Comparison of ENCODE assay signal across 10 cellular contexts in the genomic region with DNA sequence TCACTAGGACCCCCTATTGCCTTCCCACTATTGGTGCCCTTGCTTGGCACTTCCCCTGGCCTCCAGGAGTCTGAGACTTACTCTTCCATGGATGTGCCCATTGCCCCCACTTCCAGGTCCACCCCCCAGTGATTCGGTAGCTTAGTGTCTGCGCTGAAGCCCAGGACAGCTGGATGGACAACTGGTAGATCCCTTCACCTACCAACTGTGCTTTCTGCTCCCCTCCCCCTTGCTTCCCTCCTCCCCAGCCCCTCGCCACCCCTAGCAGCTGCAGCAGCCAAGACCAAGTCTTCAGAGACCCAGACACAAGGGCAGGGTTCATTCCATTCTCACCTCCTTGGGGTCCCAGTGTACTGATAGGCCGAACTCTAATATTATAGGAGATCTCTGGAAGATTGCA. TPM values are rescaled to one million over a fixed set of nuclear protein-coding genes. Genes with fewer than 3 reads are reported as not detected.
DNase-seq lines count a peak whose midpoint lies in the region; ATAC-seq, FAIRE-seq and TF ChIP-seq lines count a peak whose summit lies in the region.
"Had no signal": no experiment of that assay in that cellular context is flagged by ENCODE, and none has a peak within 500 bp of the region (broad histone marks: within the 10 kb centered on the region; RNA-seq: fewer than 3 reads in every experiment).

No MANE protein-coding gene starts in this region.

- TF ChIP-seq EP300 in K562 (IDR thresholded peaks at IDR 0.05; ENCODE audit: low read length) (no peak), HepG2 (IDR thresholded peaks at IDR 0.05; ENCODE audit: low read depth in 2 of 2, low read length in 2 of 2) (no peak), HepG2 (CRISPR knock-in tag; IDR thresholded peaks at IDR 0.05; ENCODE audit: borderline replicate concordance) (no peak)

- TF ChIP-seq CTCF in HFF-Myc (IDR thresholded peaks at IDR 0.05; ENCODE audit: low read depth, low read length, missing control alignments) = no peak
- TF ChIP-seq CTCF in K562 (IDR thresholded peaks at IDR 0.05 in 2 of 3, conservative IDR thresholded peaks at IDR 0.05 in 1 of 3; ENCODE audit: insufficient read depth in 2 of 3, low read depth in 1 of 3, low read length in 3 of 3) = no peak
- TF ChIP-seq CTCF in HepG2 (CRISPR knock-in tag; IDR thresholded peaks at IDR 0.05) = no peak

- ATAC-seq in K562 (no peak), HepG2 (no peak), HG03039 (IDR thresholded peaks at IDR 0.05; ENCODE audit: unreplicated experiment) (no peak)

- WGBS in K562 (ENCODE audit: insufficient coverage, low coverage, missing lambda C conversion rate) = 89% methylated on average over 4 of the region's 4 CpGs
- WGBS in HepG2 (ENCODE audit: low lambda C conversion rate) = 90% methylated on average over 3 of the region's 4 CpGs

- H4K20me1 ChIP-seq in K562 (replicated peaks; ENCODE audit: control insufficient read depth, insufficient read depth, low read length) (peaks cover 28% of the 10 kb centered on the region), HepG2 (ENCODE audit: insufficient read depth, low read length) (no peaks in the 10 kb centered on the region)

- intact Hi-C loops in K562 (cut with micrococcal nuclease) = loop anchor here (10.0 kb wide), 1 partner anchor 187 kb away; a partner anchor contains a TSS
- intact Hi-C loops in HepG2 (cut with micrococcal nuclease; ENCODE audit: unreplicated experiment) = no loop called here

- POLR2A ChIA-PET in K562 (lab: Yijun Ruan, JAX) = interaction anchor here (0.6 to 8.5 kb wide), 4 partner anchors 7 to 55 kb away, joined by 3 to 164 read pairs (median 33); no protein-coding TSS in a partner anchor
- POLR2A ChIA-PET in HepG2 (lab: Yijun Ruan, JAX) = interaction anchor here (0.6 to 4.8 kb wide), 4 partner anchors 7 to 39 kb away, joined by 3 to 108 read pairs (median 35); a partner anchor contains a TSS

- H3K36me3 ChIP-seq in K562 (ENCODE audit: control insufficient read depth, insufficient read depth, low read length) (peaks cover 27% of the 10 kb centered on the region; the same call in 2 of the 3 replicates), HepG2 (replicated peaks in 1 of 2; ENCODE audit: control insufficient read depth in 1 of 2, insufficient read depth in 2 of 2, low read length in 2 of 2) (peaks cover 1 to 12% of the 10 kb centered on the region in 2 experiments; a peak in 4 of 5 replicates), stomach smooth muscle (ENCODE audit: control insufficient read depth in 2 of 2, insufficient read depth in 2 of 2, low read length in 2 of 2) (peaks cover 0 to 5% of the 10 kb centered on the region in 2 donors)

- peaks cover 98% of the 10 kb centered on the region for H3K79me2 ChIP-seq in K562 (ENCODE audit: control insufficient read depth, insufficient read depth, low read length)
- H3K79me2 ChIP-seq in HepG2 (ENCODE audit: insufficient read depth, low read length) = peaks cover 94% of the 10 kb centered on the region

- in situ Hi-C loops in K562 (cut with MboI) = no loop called here
- in situ Hi-C loops in HepG2 (cut with HindIII; ENCODE audit: extremely low pct_ligation_motif_present, low pct_unique_long_range_greater_than_20kb) = no loop called here

- H3K4me1 ChIP-seq in K562 (replicated peaks in 1 of 2; ENCODE audit: control insufficient read depth in 2 of 2, insufficient read depth in 2 of 2, low read length in 2 of 2) (peaks cover 74 to 84% of the 10 kb centered on the region in 2 experiments), HepG2 (ENCODE audit: insufficient read depth, low read length) (peaks cover 100% of the 10 kb centered on the region), stomach smooth muscle (ENCODE audit: control insufficient read depth, insufficient read depth, low read length) (peaks cover 89% of the 10 kb centered on the region)

- H3K27me3 ChIP-seq in K562 (ENCODE audit: control insufficient read depth in 2 of 2, insufficient read depth in 2 of 2, low read length in 2 of 2) (no peaks in the 10 kb centered on the region), HepG2 (ENCODE audit: control insufficient read depth in 1 of 2, insufficient read depth in 2 of 2, low read length in 2 of 2) (no peaks in the 10 kb centered on the region; a peak in 1 of 5 replicates), stomach smooth muscle (ENCODE audit: control insufficient read depth in 1 of 2, insufficient read depth in 2 of 2, low read length in 2 of 2) (no peaks in the 10 kb centered on the region)

- H3K27ac ChIP-seq in K562 (ENCODE audit: extremely low read depth, low read depth, low read length) = peak overlapping the region; percentile 99
- H3K27ac ChIP-seq in HepG2 (ENCODE audit: extremely low read length, insufficient read depth, low read length) = peak overlapping the region; percentile 96
- peak overlapping the region; percentile 98 for H3K27ac ChIP-seq in stomach smooth muscle (ENCODE audit: low read length)

- H2AFZ ChIP-seq in K562 (ENCODE audit: low read depth, low read length) = no peak overlapping the region
- H2AFZ ChIP-seq in HepG2 (ENCODE audit: low read length) = no peak overlapping the region

- H3K9me1 ChIP-seq in K562 (ENCODE audit: control insufficient read depth, insufficient read depth, low read length) = no peaks in the 10 kb centered on the region

- H3K9ac ChIP-seq in K562 (ENCODE audit: insufficient read depth in 1 of 2, low read depth in 2 of 2, low read length in 2 of 2) (peak overlapping the region; percentile 10 to 77; a peak in 2 of 4 replicates), HepG2 (ENCODE audit: insufficient read depth, low read depth, low read length) (0 out of 2 replicates have a peak overlapping the region, but pooled peaks have one; percentile 10), stomach smooth muscle (ENCODE audit: low read length in 2 of 2) (peak overlapping the region; percentile 20 to 55)

- CTCF ChIA-PET in K562 (lab: Yijun Ruan, JAX; ENCODE audit: low intra/inter-chr PET ratio) (no interaction called here), HepG2 (lab: Yijun Ruan, JAX; ENCODE audit: low intra/inter-chr PET ratio, low total read pairs) (no interaction called here)

- BruUV-seq in K562 (replicated peaks; lab: Mats Ljungman, UMichigan) = no TSS peak
- no TSS peak for BruUV-seq in HepG2 (replicated peaks; lab: Mats Ljungman, UMichigan)

- DNase-seq in HFF-Myc (ENCODE audit: extremely low read depth, low read depth) (no peak), K562 (ENCODE audit: extremely low read depth in 1 of 4, low spot score in 3 of 4) (no peak), HepG2 (ENCODE audit: low spot score) (no peak), retina (no peak), NCI-H2081 (lab: John Stamatoyannopoulos, UW) (no peak), GM12891 (ENCODE audit: insufficient read length, low spot score) (no peak)
- DNase-seq: activated CD4-positive, alpha-beta T cell treated with anti-CD3 and anti-CD28 coated beads, Interleukin-2, amount 50 U/mL, for 4 hours; amygdala had no signal

- FAIRE-seq in K562 (lab: Jason Lieb, UNC) (no peak), HepG2 (lab: Jason Lieb, UNC) (no peak), GM12891 (lab: Jason Lieb, UNC) (no peak)

- H3K4me3 ChIP-seq in HFF-Myc (replicated peaks; ENCODE audit: low read depth, low read length) (peak overlapping the region; percentile 100), K562 (no peak overlapping the region), HepG2 (replicated peaks in 1 of 3; ENCODE audit: insufficient read depth in 1 of 3, low read depth in 2 of 3, low read length in 3 of 3) (peak overlapping the region in 1 of 3 experiments; percentile 16; a peak in 1 of 6 replicates), stomach smooth muscle (ENCODE audit: low read length in 2 of 2) (peak overlapping the region; percentile 59 to 74)

- H3K4me2 ChIP-seq in K562 (ENCODE audit: insufficient read depth, low read length) (peak overlapping the region; percentile 85), HepG2 (ENCODE audit: low read depth, low read length) (peak overlapping the region; percentile 93)

- TF ChIP-seq POLR2A in K562 (conservative IDR thresholded peaks at IDR 0.05) (no peak), HepG2 (IDR thresholded peaks at IDR 0.05; ENCODE audit: insufficient read depth in 1 of 2, low read depth in 2 of 2, low read length in 2 of 2) (no peak), GM12891 (IDR thresholded peaks at IDR 0.05; ENCODE audit: low read depth, low read length) (no peak)

- H3K9me3 ChIP-seq in K562 (replicated peaks; ENCODE audit: control insufficient read depth, insufficient read depth, low read depth, low read length) (no peaks in the 10 kb centered on the region), HepG2 (ENCODE audit: low read length) (no peaks in the 10 kb centered on the region), stomach smooth muscle (ENCODE audit: control insufficient read depth in 2 of 2, low read length in 2 of 2) (no peaks in the 10 kb centered on the region)

- no peak for TF ChIP-seq RAD21 in K562 (CRISPR knock-in tag; conservative IDR thresholded peaks at IDR 0.05 in 1 of 2, IDR thresholded peaks at IDR 0.05 in 1 of 2)
- TF ChIP-seq RAD21 in HepG2 (CRISPR knock-in tag; IDR thresholded peaks at IDR 0.05) = no peak

RNA-seq across cellular contexts. Expression of a gene that starts 6.9 kb away (rescaled TPM):
- total RNA-seq in K562 (2011; cell fraction: chromatin; rRNA removed; ENCODE audit: low replicate concordance) = 84.8 and 209 TPM in 2 replicates
- 154 and 172 TPM in 2 replicates for total RNA-seq in K562 (2011; cell fraction: nucleolus; rRNA removed)
- 95.4 and 117 TPM in 2 replicates for total RNA-seq in K562 (2011; cell fraction: nucleoplasm; rRNA removed)
- total RNA-seq in K562 (2014; rRNA removed) (250 and 267 TPM in 2 replicates), K562 (2014; rRNA removed; fragmentation: Illumina TruSeq; extraction: Trizol) (41.3 and 44.0 TPM in 2 replicates), K562 (2015; rRNA removed; fragmentation: Illumina TruSeq; extraction: Trizol) (89.1 and 97.7 TPM in 2 replicates), K562 (2021) (347 and 354 TPM in 2 replicates), HepG2 (2016; rRNA removed; fragmentation: Illumina TruSeq; extraction: Trizol) (190 and 225 TPM in 2 replicates)
- polyA plus RNA-seq in K562 (2011; rRNA removed) (88.2 and 129 TPM in 2 replicates), K562 (2014; fragmentation: Illumina TruSeq; extraction: Trizol) (77.1 and 104 TPM in 2 replicates), K562 (2014; fragmentation: Nextera tagmentation; extraction: Ambion mirVana) (1 to 10 TPM in 1 of 2 experiments, under 1 TPM in 1; 1.00 to 4.5 TPM), K562 (2014; rRNA removed) (123 and 166 TPM in 2 replicates), HepG2 (2011; rRNA removed) (107 and 110 TPM in 2 replicates)
- 116 and 274 TPM in 2 replicates for polyA plus RNA-seq in K562 (2011; cell fraction: cytosol; rRNA removed)
- polyA plus RNA-seq in K562 (2011; cell fraction: nucleus; rRNA removed) = 154 and 164 TPM in 2 replicates
- 193 TPM in 2 replicates for polyA plus RNA-seq in K562 (2012)
- polyA minus RNA-seq in K562 (2011; rRNA and poly(A)+ RNA removed) = 104 and 109 TPM in 2 replicates
- polyA minus RNA-seq in K562 (2011; cell fraction: cytosol; rRNA and poly(A)+ RNA removed) = 151 and 176 TPM in 2 replicates
- 47.4 and 69.6 TPM in 2 replicates for polyA minus RNA-seq in K562 (2011; cell fraction: nucleus; rRNA and poly(A)+ RNA removed)
- 16.7 and 20.3 TPM in 2 replicates for total RNA-seq in HepG2 (2016; cell fraction: cytosol; rRNA removed; fragmentation: Illumina TruSeq; extraction: Trizol; ENCODE audit: low read depth)
- 150 and 214 TPM in 2 replicates for total RNA-seq in HepG2 (2016; cell fraction: insoluble cytoplasmic fraction; rRNA removed; fragmentation: Illumina TruSeq; extraction: Trizol)
- 22.8 and 26.6 TPM in 2 replicates for total RNA-seq in HepG2 (2016; cell fraction: membrane; rRNA removed; fragmentation: Illumina TruSeq; extraction: Trizol)
- 106 and 117 TPM in 2 replicates for total RNA-seq in HepG2 (2016; cell fraction: nucleus; rRNA removed; fragmentation: Illumina TruSeq; extraction: Trizol)
- polyA plus RNA-seq in HepG2 (2011; cell fraction: cytosol; rRNA removed) = 79.6 and 122 TPM in 2 replicates
- polyA plus RNA-seq in HepG2 (2011; cell fraction: nucleus; rRNA removed) = 236 and 366 TPM in 2 replicates
- polyA plus RNA-seq in HepG2 (2012) = 86.7 and 101 TPM in 2 replicates
- 11.1 and 13.2 TPM in 2 replicates for polyA plus RNA-seq in HepG2 (2016; cell fraction: cytosol; fragmentation: Illumina TruSeq; extraction: Trizol; ENCODE audit: low read depth)
- polyA plus RNA-seq in HepG2 (2016; cell fraction: insoluble cytoplasmic fraction; fragmentation: Illumina TruSeq; extraction: Trizol; ENCODE audit: low read depth) = 143 and 179 TPM in 2 replicates
- polyA plus RNA-seq in HepG2 (2016; cell fraction: membrane; fragmentation: Illumina TruSeq; extraction: Trizol; ENCODE audit: low read depth) = 12.6 and 16.9 TPM in 2 replicates
- polyA plus RNA-seq in HepG2 (2016; cell fraction: nucleus; fragmentation: Illumina TruSeq; extraction: Trizol; ENCODE audit: insufficient read depth, low read depth) = 177 and 182 TPM in 2 replicates
- polyA minus RNA-seq in HepG2 (2011; rRNA and poly(A)+ RNA removed; ENCODE audit: low replicate concordance) = 159 and 307 TPM in 2 replicates
- polyA minus RNA-seq in HepG2 (2011; cell fraction: cytosol; rRNA and poly(A)+ RNA removed) = 120 and 130 TPM in 2 replicates
- 67.7 and 70.4 TPM in 2 replicates for polyA minus RNA-seq in HepG2 (2011; cell fraction: nucleus; rRNA and poly(A)+ RNA removed)
- 70.7 TPM for polyA plus RNA-seq in GM12891 (2012; ENCODE audit: low read depth, missing spikeins)

RNA-seq across cellular contexts. Expression of a gene that starts 31.9 kb away (rescaled TPM):
- total RNA-seq in K562 (2011; cell fraction: chromatin; rRNA removed; ENCODE audit: low replicate concordance) = 2.6 and 4.3 TPM in 2 replicates
- 3.5 and 4.1 TPM in 2 replicates for total RNA-seq in K562 (2011; cell fraction: nucleolus; rRNA removed)
- total RNA-seq in K562 (2011; cell fraction: nucleoplasm; rRNA removed) = 3.1 and 4.4 TPM in 2 replicates
- total RNA-seq in K562 (2014; rRNA removed) = 0.45 and 0.49 TPM in 2 replicates
- total RNA-seq in K562 (2014; rRNA removed; fragmentation: Illumina TruSeq; extraction: Trizol) = 0.38 and 0.40 TPM in 2 replicates
- total RNA-seq in K562 (2015; rRNA removed; fragmentation: Illumina TruSeq; extraction: Trizol) = 0.40 and 0.72 TPM in 2 replicates
- total RNA-seq in K562 (2021) = 1.4 and 1.9 TPM in 2 replicates
- 1.7 and 3.2 TPM in 2 replicates for polyA plus RNA-seq in K562 (2011; rRNA removed)
- 2.0 and 2.8 TPM in 2 replicates for polyA plus RNA-seq in K562 (2011; cell fraction: cytosol; rRNA removed)
- polyA plus RNA-seq in K562 (2011; cell fraction: nucleus; rRNA removed) = 15.5 and 18.8 TPM in 2 replicates
- 0.77 and 2.6 TPM in 2 replicates for polyA plus RNA-seq in K562 (2012)
- 0.79 and 1.1 TPM in 2 replicates for polyA plus RNA-seq in K562 (2014; fragmentation: Illumina TruSeq; extraction: Trizol)
- polyA plus RNA-seq in K562 (2014; fragmentation: Nextera tagmentation; extraction: Ambion mirVana) = under 1 TPM; 0.04 to 0.06 TPM
- 1.0 and 1.5 TPM in 2 replicates for polyA plus RNA-seq in K562 (2014; rRNA removed)
- 0.53 and 0.96 TPM in 2 replicates for polyA minus RNA-seq in K562 (2011; rRNA and poly(A)+ RNA removed)
- 1.7 and 2.1 TPM in 2 replicates for polyA minus RNA-seq in K562 (2011; cell fraction: cytosol; rRNA and poly(A)+ RNA removed)
- polyA minus RNA-seq in K562 (2011; cell fraction: nucleus; rRNA and poly(A)+ RNA removed) = 1.3 and 2.0 TPM in 2 replicates
- total RNA-seq in HepG2 (2016; rRNA removed; fragmentation: Illumina TruSeq; extraction: Trizol) = 0.09 TPM in 1 of 2 replicates, not detected in the other
- total RNA-seq in HepG2 (2016; cell fraction: cytosol; rRNA removed; fragmentation: Illumina TruSeq; extraction: Trizol; ENCODE audit: low read depth) = not detected in 2 replicates
- total RNA-seq in HepG2 (2016; cell fraction: insoluble cytoplasmic fraction; rRNA removed; fragmentation: Illumina TruSeq; extraction: Trizol) = 0.15 TPM in 1 of 2 replicates, not detected in the other
- total RNA-seq in HepG2 (2016; cell fraction: membrane; rRNA removed; fragmentation: Illumina TruSeq; extraction: Trizol) = not detected in 2 replicates
- 0.13 TPM in 1 of 2 replicates, not detected in the other for total RNA-seq in HepG2 (2016; cell fraction: nucleus; rRNA removed; fragmentation: Illumina TruSeq; extraction: Trizol)
- 0.14 and 0.20 TPM in 2 replicates for polyA plus RNA-seq in HepG2 (2011; rRNA removed)
- 0.08 and 0.09 TPM in 2 replicates for polyA plus RNA-seq in HepG2 (2011; cell fraction: cytosol; rRNA removed)
- 0.21 and 0.61 TPM in 2 replicates for polyA plus RNA-seq in HepG2 (2011; cell fraction: nucleus; rRNA removed)
- 0.19 and 0.21 TPM in 2 replicates for polyA plus RNA-seq in HepG2 (2012)
- polyA plus RNA-seq in HepG2 (2016; cell fraction: cytosol; fragmentation: Illumina TruSeq; extraction: Trizol; ENCODE audit: low read depth) = not detected in 2 replicates
- polyA plus RNA-seq in HepG2 (2016; cell fraction: insoluble cytoplasmic fraction; fragmentation: Illumina TruSeq; extraction: Trizol; ENCODE audit: low read depth) = 0.45 TPM in 1 of 2 replicates, not detected in the other
- not detected in 2 replicates for polyA plus RNA-seq in HepG2 (2016; cell fraction: membrane; fragmentation: Illumina TruSeq; extraction: Trizol; ENCODE audit: low read depth)
- polyA plus RNA-seq in HepG2 (2016; cell fraction: nucleus; fragmentation: Illumina TruSeq; extraction: Trizol; ENCODE audit: insufficient read depth, low read depth) = 0.15 TPM in 1 of 2 replicates, not detected in the other
- polyA minus RNA-seq in HepG2 (2011; rRNA and poly(A)+ RNA removed; ENCODE audit: low replicate concordance) = 0.88 and 18.6 TPM in 2 replicates
- polyA minus RNA-seq in HepG2 (2011; cell fraction: cytosol; rRNA and poly(A)+ RNA removed) = not detected in 2 replicates
- 0.39 TPM in 1 of 2 replicates, not detected in the other for polyA minus RNA-seq in HepG2 (2011; cell fraction: nucleus; rRNA and poly(A)+ RNA removed)
- 26.3 TPM for polyA plus RNA-seq in GM12891 (2012; ENCODE audit: low read depth, missing spikeins)

RNA-seq across cellular contexts. Expression of a gene that starts 39.2 kb away (rescaled TPM):
- 4.5 and 10.4 TPM in 2 replicates for total RNA-seq in K562 (2011; cell fraction: chromatin; rRNA removed; ENCODE audit: low replicate concordance)
- total RNA-seq in K562 (2011; cell fraction: nucleolus; rRNA removed) = 5.4 and 5.8 TPM in 2 replicates
- total RNA-seq in K562 (2011; cell fraction: nucleoplasm; rRNA removed) = 5.7 and 7.9 TPM in 2 replicates
- total RNA-seq in K562 (2014; rRNA removed) (7.3 and 8.0 TPM in 2 replicates), K562 (2014; rRNA removed; fragmentation: Illumina TruSeq; extraction: Trizol) (4.2 and 4.4 TPM in 2 replicates), K562 (2015; rRNA removed; fragmentation: Illumina TruSeq; extraction: Trizol) (4.7 and 5.1 TPM in 2 replicates), K562 (2021) (13.7 and 14.5 TPM in 2 replicates), HepG2 (2016; rRNA removed; fragmentation: Illumina TruSeq; extraction: Trizol) (7.6 TPM in 2 replicates)
- polyA plus RNA-seq in K562 (2011; rRNA removed) (5.2 and 9.0 TPM in 2 replicates), K562 (2014; fragmentation: Illumina TruSeq; extraction: Trizol) (9.2 and 10.1 TPM in 2 replicates), K562 (2014; fragmentation: Nextera tagmentation; extraction: Ambion mirVana) (under 1 TPM; 0.36 to 0.37 TPM), K562 (2014; rRNA removed) (8.7 and 11.0 TPM in 2 replicates), HepG2 (2011; rRNA removed) (9.0 and 9.1 TPM in 2 replicates)
- polyA plus RNA-seq in K562 (2011; cell fraction: cytosol; rRNA removed) = 11.1 and 12.3 TPM in 2 replicates
- polyA plus RNA-seq in K562 (2011; cell fraction: nucleus; rRNA removed) = 14.4 and 17.6 TPM in 2 replicates
- 3.8 and 8.5 TPM in 2 replicates for polyA plus RNA-seq in K562 (2012)
- 5.8 and 6.9 TPM in 2 replicates for polyA minus RNA-seq in K562 (2011; rRNA and poly(A)+ RNA removed)
- polyA minus RNA-seq in K562 (2011; cell fraction: cytosol; rRNA and poly(A)+ RNA removed) = 10.8 and 15.0 TPM in 2 replicates
- 2.6 and 5.0 TPM in 2 replicates for polyA minus RNA-seq in K562 (2011; cell fraction: nucleus; rRNA and poly(A)+ RNA removed)
- total RNA-seq in HepG2 (2016; cell fraction: cytosol; rRNA removed; fragmentation: Illumina TruSeq; extraction: Trizol; ENCODE audit: low read depth) = 1.4 and 2.5 TPM in 2 replicates
- total RNA-seq in HepG2 (2016; cell fraction: insoluble cytoplasmic fraction; rRNA removed; fragmentation: Illumina TruSeq; extraction: Trizol) = 5.3 and 7.9 TPM in 2 replicates
- total RNA-seq in HepG2 (2016; cell fraction: membrane; rRNA removed; fragmentation: Illumina TruSeq; extraction: Trizol) = 4.5 and 7.8 TPM in 2 replicates
- total RNA-seq in HepG2 (2016; cell fraction: nucleus; rRNA removed; fragmentation: Illumina TruSeq; extraction: Trizol) = 6.2 and 7.5 TPM in 2 replicates
- polyA plus RNA-seq in HepG2 (2011; cell fraction: cytosol; rRNA removed) = 7.3 and 8.1 TPM in 2 replicates
- 11.9 and 12.9 TPM in 2 replicates for polyA plus RNA-seq in HepG2 (2011; cell fraction: nucleus; rRNA removed)
- polyA plus RNA-seq in HepG2 (2012) = 4.3 and 9.1 TPM in 2 replicates
- 2.9 and 3.3 TPM in 2 replicates for polyA plus RNA-seq in HepG2 (2016; cell fraction: cytosol; fragmentation: Illumina TruSeq; extraction: Trizol; ENCODE audit: low read depth)
- 10.7 and 11.1 TPM in 2 replicates for polyA plus RNA-seq in HepG2 (2016; cell fraction: insoluble cytoplasmic fraction; fragmentation: Illumina TruSeq; extraction: Trizol; ENCODE audit: low read depth)
- 4.7 and 6.0 TPM in 2 replicates for polyA plus RNA-seq in HepG2 (2016; cell fraction: membrane; fragmentation: Illumina TruSeq; extraction: Trizol; ENCODE audit: low read depth)
- polyA plus RNA-seq in HepG2 (2016; cell fraction: nucleus; fragmentation: Illumina TruSeq; extraction: Trizol; ENCODE audit: insufficient read depth, low read depth) = 14.7 and 15.4 TPM in 2 replicates
- polyA minus RNA-seq in HepG2 (2011; rRNA and poly(A)+ RNA removed; ENCODE audit: low replicate concordance) = 2.3 and 13.0 TPM in 2 replicates
- polyA minus RNA-seq in HepG2 (2011; cell fraction: cytosol; rRNA and poly(A)+ RNA removed) = 10.6 and 11.8 TPM in 2 replicates
- polyA minus RNA-seq in HepG2 (2011; cell fraction: nucleus; rRNA and poly(A)+ RNA removed) = 4.1 and 6.2 TPM in 2 replicates
- 0.56 TPM for polyA plus RNA-seq in GM12891 (2012; ENCODE audit: low read depth, missing spikeins)
